20 cellular contexts compared by ENCODE assay signal in the genomic region with DNA sequence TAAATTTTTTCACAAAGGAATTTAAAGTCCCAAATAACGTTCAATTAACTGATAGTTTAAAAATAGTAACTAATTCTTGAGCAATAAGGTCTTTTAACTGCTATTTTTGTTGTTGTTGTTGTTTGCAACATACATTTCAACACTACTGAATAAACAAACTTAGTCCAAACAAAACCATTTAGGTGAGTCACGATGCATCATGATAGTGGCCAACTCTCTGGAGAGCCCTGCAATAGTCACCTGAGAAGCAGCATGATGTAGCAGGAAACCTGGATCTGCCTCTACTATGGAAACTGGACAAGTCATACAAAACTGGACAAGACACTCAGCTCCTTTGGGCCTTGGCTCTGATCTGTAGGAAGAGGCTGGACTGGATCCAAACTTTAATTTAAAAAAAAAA.
DNase-seq lines count a peak whose midpoint lies in the region; ATAC-seq, FAIRE-seq and TF ChIP-seq lines count a peak whose summit lies in the region.
"Had no signal": no experiment of that assay in that cellular context is flagged by ENCODE, and none has a peak within 500 bp of the region (broad histone marks: within the 10 kb centered on the region; RNA-seq: fewer than 3 reads in every experiment).

No MANE protein-coding gene starts in this region.

- H3K9me3 Mint-ChIP-seq in activated CD4-positive, alpha-beta T cell treated with anti-CD3 and anti-CD28 coated beads for 36 hours (ENCODE audit: low read depth), result no peaks in the 10 kb centered on the region
- H3K9me3 Mint-ChIP-seq: stimulated activated naive B cell treated with anti-CD40 and anti-IgM and Interleukin-4, amounts not matched to agents 10 μg/mL and 1 μg/mL and 100 μg/mL, for 72 hours; T-helper 2 cell treated with Interferon-gamma antibody and Interleukin-4, amounts not matched to agents 5 μg/mL and 100 μg/mL, for 36 hours had no signal

- no peaks in the 10 kb centered on the region for H3K36me3 Mint-ChIP-seq in activated CD4-positive, alpha-beta T cell treated with anti-CD3 and anti-CD28 coated beads for 36 hours (ENCODE audit: low read depth)
- H3K36me3 Mint-ChIP-seq: activated naive CD8-positive, alpha-beta T cell had no signal

- H3K4me1 ChIP-seq in trophoblast cell (ENCODE audit: control insufficient read depth in 1 of 2, insufficient read depth in 2 of 2, low read length in 2 of 2), result peaks cover 2% of the 10 kb centered on the region in 2 experiments

- no peak overlapping the region for H3K27ac Mint-ChIP-seq in activated CD4-positive, alpha-beta T cell treated with anti-CD3 and anti-CD28 coated beads for 36 hours
- H3K27ac Mint-ChIP-seq: activated naive CD8-positive, alpha-beta T cell; stimulated activated naive B cell treated with anti-CD40 and anti-IgM and Interleukin-4, amounts not matched to agents 10 μg/mL and 1 μg/mL and 100 μg/mL, for 72 hours; T-helper 2 cell treated with Interferon-gamma antibody and Interleukin-4, amounts not matched to agents 5 μg/mL and 100 μg/mL, for 36 hours had no signal

- ATAC-seq in activated CD4-positive, alpha-beta T cell treated with anti-CD3 and anti-CD28 coated beads for 36 hours, result no peak
- no peak for ATAC-seq in GM19467 (IDR thresholded peaks at IDR 0.05; ENCODE audit: unreplicated experiment)
- no peak for ATAC-seq in HG03039 (IDR thresholded peaks at IDR 0.05; ENCODE audit: unreplicated experiment)
- ATAC-seq: stimulated activated naive B cell treated with anti-CD40 and anti-IgM and Interleukin-4, amounts not matched to agents 10 μg/mL and 1 μg/mL and 100 μg/mL, for 72 hours had no signal

- DNase-seq in ELR (ENCODE audit: low read depth) (peak; percentile 83), NCI-H69 (lab: John Stamatoyannopoulos, UW) (peak; percentile 48), bronchial epithelial cell (ENCODE audit: low read depth) (peak; percentile 95), trophoblast cell (peak; percentile 42 to 65)
- no peak for DNase-seq in activated CD4-positive, alpha-beta T cell treated with anti-CD3 and anti-CD28 coated beads for 36 hours
- DNase-seq in NK-92 treated with Interleukin-12 subunit alpha and Interleukin-12 subunit beta, amount 100 ng/mL, for 24 hours (lab: John Stamatoyannopoulos, UW), result no peak
- DNase-seq: activated CD4-positive, CD25-positive, alpha-beta regulatory T cell treated with anti-CD3 and anti-CD28 coated beads, Interleukin-2, amount 50 U/mL, for 72 hours; activated T-cell treated with anti-CD3 and anti-CD28 coated beads for 4 hours; caudate nucleus; DMS79; KG1; kidney; NCI-H1436 treated with DMSO at 0.1 percent for 48 hours; NCI-H345; stimulated activated naive B cell treated with anti-CD40 and anti-IgM and Interleukin-4, amounts not matched to agents 10 μg/mL and 1 μg/mL and 100 μg/mL, for 72 hours had no signal

- CTCF ChIA-PET in activated CD4-positive, alpha-beta T cell treated with anti-CD3 and anti-CD28 coated beads for 36 hours (lab: Charles Lee), result interaction anchor here (0.7 kb wide), 3 partner anchors 11 to 548 kb away, joined by 3 to 4 read pairs (median 3); no protein-coding TSS in a partner anchor

- no peak overlapping the region for H3K4me2 ChIP-seq in trophoblast cell (ENCODE audit: low read length)

- H3K9ac ChIP-seq in trophoblast cell (ENCODE audit: low read length), result no peak overlapping the region

- H3K79me2 ChIP-seq in trophoblast cell (ENCODE audit: control insufficient read depth, insufficient read depth, low read length, poor library complexity), result peaks cover 2% of the 10 kb centered on the region

- H3K14ac ChIP-seq in trophoblast cell (ENCODE audit: low read length), result no peak overlapping the region

- FAIRE-seq in bronchial epithelial cell (lab: Jason Lieb, UNC), result no peak
- FAIRE-seq: endometrium, kidney had no signal

- H3K4me3 Mint-ChIP-seq in activated CD4-positive, alpha-beta T cell treated with anti-CD3 and anti-CD28 coated beads for 36 hours, result no peak overlapping the region
- H3K4me3 Mint-ChIP-seq: activated naive CD8-positive, alpha-beta T cell; stimulated activated naive B cell treated with anti-CD40 and anti-IgM and Interleukin-4, amounts not matched to agents 10 μg/mL and 1 μg/mL and 100 μg/mL, for 72 hours; T-helper 2 cell treated with Interferon-gamma antibody and Interleukin-4, amounts not matched to agents 5 μg/mL and 100 μg/mL, for 36 hours had no signal

- H3K4me3 ChIP-seq in bronchial epithelial cell (ENCODE audit: low read depth, low read length) (no peak overlapping the region), trophoblast cell (ENCODE audit: low read depth, low read length) (no peak overlapping the region)

- TF ChIP-seq CTCF in bronchial epithelial cell (IDR thresholded peaks at IDR 0.05; ENCODE audit: insufficient read depth, low read length, severe bottlenecking), result no peak

- intact Hi-C loops in activated CD4-positive, alpha-beta T cell treated with anti-CD3 and anti-CD28 coated beads for 36 hours (cut with DNase I, micrococcal nuclease), result no loop called here

- H3K27me3 ChIP-seq in bronchial epithelial cell (ENCODE audit: control insufficient read depth, insufficient read depth, low read length) (no peaks in the 10 kb centered on the region), trophoblast cell (ENCODE audit: insufficient read depth, low read length) (no peaks in the 10 kb centered on the region)

- no peak overlapping the region for H4K91ac ChIP-seq in trophoblast cell (ENCODE audit: low read depth, low read length)

- no peak overlapping the region for H3K27ac ChIP-seq in trophoblast cell (ENCODE audit: low read depth, low read length)

- no peak overlapping the region for H2BK12ac ChIP-seq in trophoblast cell (ENCODE audit: low read length)

- H3K36me3 ChIP-seq in bronchial epithelial cell (ENCODE audit: control insufficient read depth, insufficient read depth, low read length), result no peaks in the 10 kb centered on the region
- no peaks in the 10 kb centered on the region for H3K36me3 ChIP-seq in trophoblast cell (ENCODE audit: control insufficient read depth in 1 of 2, insufficient read depth in 2 of 2, low read length in 2 of 2)

- no peak overlapping the region for H2BK120ac ChIP-seq in trophoblast cell (ENCODE audit: insufficient read depth, low read length, poor library complexity)

- POLR2A ChIA-PET in activated CD4-positive, alpha-beta T cell treated with anti-CD3 and anti-CD28 coated beads for 36 hours (lab: Charles Lee), result no interaction called here

- H4K8ac ChIP-seq in trophoblast cell (ENCODE audit: low read depth, low read length), result no peak overlapping the region

- H4K12ac ChIP-seq in trophoblast cell (ENCODE audit: low read depth, low read length), result no peak overlapping the region

- H3K9me3 ChIP-seq in trophoblast cell (ENCODE audit: insufficient read depth, low read depth, low read length), result no peaks in the 10 kb centered on the region

- peaks cover 2% of the 10 kb centered on the region for H3K79me1 ChIP-seq in trophoblast cell (ENCODE audit: low read length)

- no peaks in the 10 kb centered on the region for H3K27me3 Mint-ChIP-seq in activated CD4-positive, alpha-beta T cell treated with anti-CD3 and anti-CD28 coated beads for 36 hours
- H3K27me3 Mint-ChIP-seq: activated naive CD8-positive, alpha-beta T cell; stimulated activated naive B cell treated with anti-CD40 and anti-IgM and Interleukin-4, amounts not matched to agents 10 μg/mL and 1 μg/mL and 100 μg/mL, for 72 hours had no signal

- WGBS in trophoblast cell (ENCODE audit: extremely low coverage, insufficient coverage, insufficient read length), result no CpG with 5 or more reads among the region's 2 CpGs

- H3K4ac ChIP-seq in trophoblast cell (ENCODE audit: low read depth, low read length), result no peak overlapping the region

- H2BK5ac ChIP-seq in trophoblast cell (ENCODE audit: low read depth, low read length, poor library complexity), result no peak overlapping the region

- H3K4me1 Mint-ChIP-seq in activated CD4-positive, alpha-beta T cell treated with anti-CD3 and anti-CD28 coated beads for 36 hours, result peaks cover 54% of the 10 kb centered on the region

- H2AK5ac ChIP-seq in trophoblast cell (ENCODE audit: low read length), result no peak overlapping the region

- H2AFZ ChIP-seq in trophoblast cell (ENCODE audit: insufficient read depth, low read length, poor library complexity), result no peak overlapping the region

- no peak overlapping the region for H3K23ac ChIP-seq in trophoblast cell (ENCODE audit: low read length)

- H3K18ac ChIP-seq in trophoblast cell (ENCODE audit: low read length), result no peak overlapping the region

Comparison
In these comparisons a context has a peak if more than half of its experiments do, and no peak if none do; other contexts are left out.
1. DNase-seq: peak in ELR (single experiment), NCI-H69 (single experiment), bronchial epithelial cell (single experiment) and trophoblast cell (2 of 2); none in activated CD4-positive, alpha-beta T cell treated with anti-CD3 and anti-CD28 coated beads for 36 hours (single experiment) and NK-92 treated with Interleukin-12 subunit alpha and Interleukin-12 subunit beta, amount 100 ng/mL, for 24 hours (single experiment).